Comparison of ENCODE assay signal across 8 cellular contexts in genomic region chr19:48619692-48620565, GRCh38. TPM values are rescaled to one million over a fixed set of nuclear protein-coding genes. Genes with fewer than 3 reads are reported as not detected.
DNase-seq lines count a peak whose midpoint lies in the region; ATAC-seq and TF ChIP-seq lines count a peak whose summit lies in the region.

No MANE protein-coding gene starts in this region.

- H3K27ac ChIP-seq in KMS-11: peak overlapping the region; percentile 66
- H3K27ac ChIP-seq in muscle layer of colon (ENCODE audit: low read depth, low read length): peak overlapping the region; percentile 86

- H3K4me2 ChIP-seq in KMS-11: peak overlapping the region; percentile 62

- no peaks in the 10 kb centered on the region for H3K9me3 ChIP-seq in muscle layer of colon (ENCODE audit: low read length)

- H3K4me1 Mint-ChIP-seq in central memory CD8-positive, alpha-beta T cell: peaks cover 56% of the 10 kb centered on the region

- no peak for DNase-seq in AG09309 (ENCODE audit: low read depth)
- DNase-seq in central memory CD8-positive, alpha-beta T cell (ENCODE audit: low spot score in 2 of 2): no peak
- no peak for DNase-seq in NCI-H524 treated with DMSO at 0.1 percent for 48 hours (lab: John Stamatoyannopoulos, UW)
- no peak for DNase-seq in SHP77 treated with DMSO at 0.1 percent for 48 hours (lab: John Stamatoyannopoulos, UW)
- no peak for DNase-seq in cerebellum (ENCODE audit: low spot score)

- H3K4me3 ChIP-seq in AG09309 (ENCODE audit: control insufficient read depth, low read depth, low read length) (peak overlapping the region; percentile 85), KMS-11 (IDR thresholded peaks at IDR 0.05; ENCODE audit: insufficient read depth, low read depth, low read length) (no peak overlapping the region), muscle layer of colon (ENCODE audit: low read depth in 1 of 2, low read length in 2 of 2) (peak overlapping the region; percentile 66 to 77)

- H3K9me3 Mint-ChIP-seq in central memory CD8-positive, alpha-beta T cell: no peaks in the 10 kb centered on the region

- no peak for TF ChIP-seq CTCF in AG09309 (IDR thresholded peaks at IDR 0.05; ENCODE audit: control insufficient read depth, insufficient read depth, low read depth, low read length, missing control alignments)
- peak; percentile 20 for TF ChIP-seq CTCF in KMS-11 (conservative IDR thresholded peaks at IDR 0.05; ENCODE audit: low read depth, low read length)

- peaks cover 23% of the 10 kb centered on the region for H4K20me1 ChIP-seq in KMS-11 (ENCODE audit: insufficient read depth)

- H3K36me3 ChIP-seq in KMS-11 (ENCODE audit: insufficient read depth): peaks cover 10% of the 10 kb centered on the region; the same call in 1 of the 2 replicates
- peaks cover 28% of the 10 kb centered on the region for H3K36me3 ChIP-seq in muscle layer of colon (ENCODE audit: insufficient read depth, low read length)

- peak overlapping the region; percentile 65 for H2AFZ ChIP-seq in KMS-11 (ENCODE audit: low read depth)

- H3K27me3 ChIP-seq in KMS-11 (ENCODE audit: insufficient read depth, low read depth): no peaks in the 10 kb centered on the region
- H3K27me3 ChIP-seq in muscle layer of colon (ENCODE audit: control insufficient read depth in 1 of 2, insufficient read depth in 2 of 2, low read length in 2 of 2): no peaks in the 10 kb centered on the region

- H3K4me3 Mint-ChIP-seq in central memory CD8-positive, alpha-beta T cell: peak overlapping the region; percentile 93

- H3K27me3 Mint-ChIP-seq in central memory CD8-positive, alpha-beta T cell: no peaks in the 10 kb centered on the region

- H3K9ac ChIP-seq in KMS-11 (peak overlapping the region; percentile 94), muscle layer of colon (ENCODE audit: low read length) (peak overlapping the region; percentile 49)

- peaks cover 36% of the 10 kb centered on the region for H3K79me2 ChIP-seq in KMS-11 (ENCODE audit: insufficient read depth, low read depth)

- H3K27ac Mint-ChIP-seq in central memory CD8-positive, alpha-beta T cell (ENCODE audit: low read depth): peak overlapping the region; percentile 95

- peaks cover 34% of the 10 kb centered on the region for H3K36me3 Mint-ChIP-seq in central memory CD8-positive, alpha-beta T cell (ENCODE audit: insufficient read depth)

- H3K4me1 ChIP-seq in KMS-11 (ENCODE audit: low read depth, poor library complexity, severe bottlenecking): peaks cover 32% of the 10 kb centered on the region
- peaks cover 39% of the 10 kb centered on the region for H3K4me1 ChIP-seq in muscle layer of colon (ENCODE audit: insufficient read depth, low read length)

- no peak for ATAC-seq in central memory CD8-positive, alpha-beta T cell (replicated peaks; ENCODE audit: extremely low read depth, poor library complexity, severe bottlenecking)
- ATAC-seq in HG02678 (IDR thresholded peaks at IDR 0.05; ENCODE audit: unreplicated experiment): no peak

RNA-seq across cellular contexts. Expression of gene SPHK2, which starts 0.6 kb away (rescaled TPM):
- 9.8 TPM for total RNA-seq in cerebellum

RNA-seq across cellular contexts. Expression of gene RPL18, which starts 1.0 kb away (rescaled TPM):
- total RNA-seq in cerebellum: 670 TPM

RNA-seq across cellular contexts. Expression of gene FAM83E, which starts 5.1 kb away (rescaled TPM):
- not detected for total RNA-seq in cerebellum

RNA-seq across cellular contexts. Expression of gene SPACA4, which starts 13.4 kb away (rescaled TPM):
- not detected for total RNA-seq in cerebellum

RNA-seq across cellular contexts. Expression of gene DBP, which starts 17.2 kb away (rescaled TPM):
- total RNA-seq in cerebellum: 3.2 TPM
